30 cellular contexts compared by ENCODE assay signal in genomic region chr6:8645212-8645611, GRCh38.
"Had no signal": no experiment of that assay in that cellular context is flagged by ENCODE, and none has a peak within 500 bp of the region (broad histone marks: within the 10 kb centered on the region; RNA-seq: fewer than 3 reads in every experiment).

No MANE protein-coding gene starts in this region.

- H3K4me2 ChIP-seq: neural progenitor cell, smooth muscle cell had no signal

- H3K27me3 Mint-ChIP-seq: naive thymus-derived CD4-positive, alpha-beta T cell; progenitor cell of endocrine pancreas; stimulated activated memory B cell treated with anti-CD40 and anti-IgM and Interleukin-4, amounts not matched to agents 10 μg/mL and 1 μg/mL and 100 μg/mL, for 72 hours; stimulated activated naive CD8-positive, alpha-beta T cell treated with anti-CD3 and anti-CD28 coated beads, Interleukin-15, amount 100 ng/mL, for 72 hours had no signal

- H3K36me3 ChIP-seq: neural progenitor cell, ovary, spleen, suprapubic skin, thoracic aorta, thyroid gland, tibial nerve, upper lobe of left lung had no signal

- DNase-seq: naive thymus-derived CD4-positive, alpha-beta T cell; natural killer cell; occipital lobe; ovary; psoas muscle; right cardiac atrium; spleen; stimulated activated CD4-positive, alpha-beta T cell treated with anti-CD3 and anti-CD28 coated beads, Interleukin-12 subunit alpha, Interleukin-12 subunit beta, amount 100 ng/mL, for 4 hours; stimulated activated CD4-positive, alpha-beta T cell treated with anti-CD3 and anti-CD28 coated beads, Interleukin-1b, Interleukin-23, amount 100 ng/mL, for 48 hours; stimulated activated CD4-positive, alpha-beta T cell treated with anti-CD3 and anti-CD28 coated beads, Interleukin-4, amount 100 ng/mL, for 1 hour; stimulated activated CD4-positive, alpha-beta T cell treated with anti-CD3 and anti-CD28 coated beads, Interleukin-4, amount 100 ng/mL, for 4 hours; stimulated activated CD8-positive, alpha-beta memory T cell treated with anti-CD3 and anti-CD28 coated beads, Interleukin-4, amount 100 ng/mL, for 48 hours; stimulated activated naive CD4-positive, alpha-beta T cell; stimulated activated naive CD8-positive, alpha-beta T cell treated with anti-CD3 and anti-CD28 coated beads, Interleukin-15, amount 100 ng/mL, for 72 hours; stimulated activated naive CD8-positive, alpha-beta T cell treated with anti-CD3 and anti-CD28 coated beads, Interleukin-15, Interleukin-2, amounts not matched to agents 100 U/mL and 50 U/mL, for 24 hours; substantia nigra; thyroid gland; trophoblast cell; upper lobe of left lung had no signal

- H2AFZ ChIP-seq: neural progenitor cell, parathyroid adenoma had no signal

- H3K79me2 ChIP-seq: parathyroid adenoma had no signal

- H3K9me3 ChIP-seq: ovary, psoas muscle, thoracic aorta, thyroid gland, tibial nerve, upper lobe of left lung had no signal

- H3K4me1 ChIP-seq: parathyroid adenoma, psoas muscle, spleen, suprapubic skin, upper lobe of left lung had no signal

- H3K4me1 Mint-ChIP-seq: naive thymus-derived CD4-positive, alpha-beta T cell; natural killer cell; nephron; stimulated activated memory B cell treated with anti-CD40 and anti-IgM and Interleukin-4, amounts not matched to agents 10 μg/mL and 1 μg/mL and 100 μg/mL, for 72 hours; stimulated activated naive CD8-positive, alpha-beta T cell treated with anti-CD3 and anti-CD28 coated beads, Interleukin-15, amount 100 ng/mL, for 72 hours had no signal

- H3K27ac Mint-ChIP-seq: naive thymus-derived CD4-positive, alpha-beta T cell; natural killer cell; nephron; neural progenitor cell; progenitor cell of endocrine pancreas; stimulated activated memory B cell treated with anti-CD40 and anti-IgM and Interleukin-4, amounts not matched to agents 10 μg/mL and 1 μg/mL and 100 μg/mL, for 72 hours; stimulated activated naive CD8-positive, alpha-beta T cell treated with anti-CD3 and anti-CD28 coated beads, Interleukin-15, amount 100 ng/mL, for 72 hours had no signal

- ATAC-seq: naive thymus-derived CD4-positive, alpha-beta T cell; natural killer cell; psoas muscle; right cardiac atrium; sciatic nerve; stimulated activated memory B cell treated with anti-CD40 and anti-IgM and Interleukin-4, amounts not matched to agents 10 μg/mL and 1 μg/mL and 100 μg/mL, for 72 hours; stimulated activated naive CD8-positive, alpha-beta T cell treated with anti-CD3 and anti-CD28 coated beads, Interleukin-15, amount 100 ng/mL, for 72 hours; stimulated activated naive CD8-positive, alpha-beta T cell treated with anti-CD3 and anti-CD28 coated beads, Interleukin-15, Interleukin-2, amounts not matched to agents 100 U/mL and 50 U/mL, for 24 hours had no signal

- H3K36me3 Mint-ChIP-seq: naive thymus-derived CD4-positive, alpha-beta T cell; neural progenitor cell; stimulated activated memory B cell treated with anti-CD40 and anti-IgM and Interleukin-4, amounts not matched to agents 10 μg/mL and 1 μg/mL and 100 μg/mL, for 72 hours had no signal

- H3K4me3 Mint-ChIP-seq: naive thymus-derived CD4-positive, alpha-beta T cell; natural killer cell; nephron; neural progenitor cell; stimulated activated memory B cell treated with anti-CD40 and anti-IgM and Interleukin-4, amounts not matched to agents 10 μg/mL and 1 μg/mL and 100 μg/mL, for 72 hours; stimulated activated naive CD8-positive, alpha-beta T cell treated with anti-CD3 and anti-CD28 coated beads, Interleukin-15, amount 100 ng/mL, for 72 hours had no signal

- H3K4me3 ChIP-seq: neural progenitor cell, ovary, psoas muscle, skin epidermis, smooth muscle cell, spleen, suprapubic skin, thoracic aorta, thyroid gland, tibial nerve, upper lobe of left lung had no signal

- H3K27ac ChIP-seq: neural progenitor cell, ovary, parathyroid adenoma, psoas muscle, skin epidermis, spleen, suprapubic skin, thoracic aorta, thyroid gland, tibial nerve, upper lobe of left lung had no signal

- H3K27me3 ChIP-seq: neural progenitor cell, ovary, spleen, suprapubic skin, thyroid gland, tibial nerve, upper lobe of left lung had no signal
